In genomic region chr10:15122477-15123030, GRCh38 we compare ENCODE assay signal across 10 cellular contexts. TPM values are rescaled to one million over a fixed set of nuclear protein-coding genes. Genes with fewer than 3 reads are reported as not detected.
A peak's percentile ranks its signal among the peaks of the same experiment; 100 is the strongest.
DNase-seq lines count a peak whose midpoint lies in the region; ATAC-seq, FAIRE-seq and TF ChIP-seq lines count a peak whose summit lies in the region.
"Had no signal": no experiment of that assay in that cellular context is flagged by ENCODE, and none has a peak within 500 bp of the region (broad histone marks: within the 10 kb centered on the region; RNA-seq: fewer than 3 reads in every experiment).

No MANE protein-coding gene starts in this region.

- H3K27me3 ChIP-seq in small intestine (ENCODE audit: control insufficient read depth in 2 of 2, insufficient read depth in 2 of 2, low read length in 2 of 2) (no peaks in the 10 kb centered on the region), suprapubic skin (no peaks in the 10 kb centered on the region)

- WGBS in small intestine, 3 donors: 84 to 94% (median 89%) methylated on average over 9 of the region's 9 CpGs
- WGBS in suprapubic skin: 92% methylated on average over 9 of the region's 9 CpGs

- H3K4me1 ChIP-seq in small intestine (ENCODE audit: control insufficient read depth in 2 of 2, insufficient read depth in 1 of 2, low read depth in 1 of 2, low read length in 1 of 2) (no peaks in the 10 kb centered on the region), suprapubic skin (no peaks in the 10 kb centered on the region)
- H3K4me1 ChIP-seq: prostate gland had no signal

- H3K27me3 Mint-ChIP-seq in stimulated activated naive CD8-positive, alpha-beta T cell treated with anti-CD3 and anti-CD28 coated beads, Interleukin-15, amount 100 ng/mL, for 72 hours: no peaks in the 10 kb centered on the region

- H3K4me3 Mint-ChIP-seq in stimulated activated naive CD8-positive, alpha-beta T cell treated with anti-CD3 and anti-CD28 coated beads, Interleukin-15, amount 100 ng/mL, for 72 hours: peak overlapping the region; percentile 48 to 78

- no peak for TF ChIP-seq CTCF in suprapubic skin (IDR thresholded peaks at IDR 0.05)

- H3K9me3 ChIP-seq in small intestine (ENCODE audit: control insufficient read depth, low read depth) (no peaks in the 10 kb centered on the region), suprapubic skin (no peaks in the 10 kb centered on the region)
- H3K9me3 ChIP-seq: prostate gland had no signal

- peaks cover 31% of the 10 kb centered on the region for H3K4me1 Mint-ChIP-seq in stimulated activated naive CD8-positive, alpha-beta T cell treated with anti-CD3 and anti-CD28 coated beads, Interleukin-15, amount 100 ng/mL, for 72 hours

- H3K4me3 ChIP-seq in small intestine (ENCODE audit: low read depth in 1 of 2, low read length in 2 of 2): no peak overlapping the region
- H3K4me3 ChIP-seq in suprapubic skin: no peak overlapping the region
- H3K4me3 ChIP-seq: prostate gland had no signal

- H3K27ac ChIP-seq in small intestine (ENCODE audit: low read depth in 1 of 2, low read length in 1 of 2): no peak overlapping the region
- no peak overlapping the region for H3K27ac ChIP-seq in suprapubic skin

- peak; percentile 17 for DNase-seq in stimulated activated naive CD4-positive, alpha-beta T cell treated with Interleukin-2 at 50 U/mL for 16 hours (lab: John Stamatoyannopoulos, UW)
- DNase-seq in stimulated activated naive CD4-positive, alpha-beta T cell (lab: John Stamatoyannopoulos, UW): no peak
- DNase-seq in stimulated activated naive CD8-positive, alpha-beta T cell treated with anti-CD3 and anti-CD28 coated beads, Interleukin-15, amount 100 ng/mL, for 72 hours: peak in 1 of 2 donors; percentile 21
- DNase-seq in NCI-H1105 treated with DMSO at 0.1 percent for 48 hours (lab: John Stamatoyannopoulos, UW) (no peak), small intestine (no peak), suprapubic skin (ENCODE audit: low spot score in 2 of 2) (no peak)
- DNase-seq: NCI-H2171 had no signal

- H3K36me3 ChIP-seq in small intestine (ENCODE audit: control insufficient read depth in 2 of 2, insufficient read depth in 2 of 2, low read length in 2 of 2): peaks cover 10% of the 10 kb centered on the region in 2 donors
- H3K36me3 ChIP-seq in suprapubic skin: peaks cover 61% of the 10 kb centered on the region

- H3K9me3 Mint-ChIP-seq in stimulated activated naive CD8-positive, alpha-beta T cell treated with anti-CD3 and anti-CD28 coated beads, Interleukin-15, amount 100 ng/mL, for 72 hours: no peaks in the 10 kb centered on the region

- peak overlapping the region; percentile 86 to 93 for H3K27ac Mint-ChIP-seq in stimulated activated naive CD8-positive, alpha-beta T cell treated with anti-CD3 and anti-CD28 coated beads, Interleukin-15, amount 100 ng/mL, for 72 hours

- no peak for TF ChIP-seq EP300 in suprapubic skin (IDR thresholded peaks at IDR 0.05)

- no peak for TF ChIP-seq POLR2A in suprapubic skin (IDR thresholded peaks at IDR 0.05)

- ATAC-seq in HG02642 (IDR thresholded peaks at IDR 0.05; ENCODE audit: poor library complexity, unreplicated experiment) (peak; percentile 89), HG03575 (IDR thresholded peaks at IDR 0.05; ENCODE audit: extremely low read depth, insufficient number of reproducible peaks, low FRiP score, unreplicated experiment) (peak; percentile 95)
- ATAC-seq in stimulated activated naive CD8-positive, alpha-beta T cell treated with anti-CD3 and anti-CD28 coated beads, Interleukin-15, amount 100 ng/mL, for 72 hours: peak; percentile 88

- no peak for FAIRE-seq in small intestine (lab: Jason Lieb, UNC)

RNA-seq across cellular contexts. Expression of gene RPP38, which starts 25.4 kb away (rescaled TPM):
- polyA plus RNA-seq in small intestine: 10 to 100 TPM; 20.8 to 32.4 (median 23.0) TPM
- 10 to 100 TPM; 11.8 to 21.1 (median 18.0) TPM for total RNA-seq in suprapubic skin

RNA-seq across cellular contexts. Expression of gene ACBD7, which starts 34.0 kb away (rescaled TPM):
- polyA plus RNA-seq in small intestine: under 1 TPM in 1 of 3 donors, not detected in 2; 0.79 TPM
- not detected for total RNA-seq in suprapubic skin

RNA-seq across cellular contexts. Expression of gene NMT2, which starts 45.9 kb away (rescaled TPM):
- 10 to 100 TPM in 1 of 3 donors, 1 to 10 TPM in 2; 9.2 to 19.2 (median 9.4) TPM for polyA plus RNA-seq in small intestine
- 10 to 100 TPM; 14.1 to 25.5 (median 16.6) TPM for total RNA-seq in suprapubic skin
